8 cellular contexts compared by ENCODE assay signal in genomic region chr2:97094772-97095611, GRCh38. TPM values are rescaled to one million over a fixed set of nuclear protein-coding genes. Genes with fewer than 3 reads are reported as not detected.
DNase-seq lines count a peak whose midpoint lies in the region; ATAC-seq lines count a peak whose summit lies in the region.
"Not testable (repeated sequence)": the region's sequence is repeated elsewhere in the genome, so short reads cannot be mapped to it uniquely, and the experiment has no call there.

A gene with protein sequence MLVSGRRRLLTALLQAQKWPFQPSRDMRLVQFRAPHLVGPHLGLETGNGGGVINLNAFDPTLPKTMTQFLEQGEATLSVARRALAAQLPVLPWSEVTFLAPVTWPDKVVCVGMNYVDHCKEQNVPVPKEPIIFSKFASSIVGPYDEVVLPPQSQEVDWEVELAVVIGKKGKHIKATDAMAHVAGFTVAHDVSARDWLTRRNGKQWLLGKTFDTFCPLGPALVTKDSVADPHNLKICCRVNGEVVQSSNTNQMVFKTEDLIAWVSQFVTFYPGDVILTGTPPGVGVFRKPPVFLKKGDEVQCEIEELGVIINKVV (minus strand): TSS chr2:97094882. CDS start chr2:97091706, 3,176 bp downstream.

- peak within 1 kb of the TSS; percentile 42 for H3K56ac ChIP-seq in mesendoderm (ENCODE audit: low read length)

- H3K27me3 ChIP-seq in endocrine pancreas (ENCODE audit: control insufficient read depth, insufficient read depth, low read length); mesendoderm (ENCODE audit: insufficient read depth, low read length, poor library complexity): not testable (repeated sequence)

- H3K36me3 ChIP-seq in endocrine pancreas (ENCODE audit: control insufficient read depth, insufficient read depth, low read length); mesendoderm (ENCODE audit: control insufficient read depth, insufficient read depth, low read length): not testable (repeated sequence)

- H3K4me2 ChIP-seq in mesendoderm (ENCODE audit: low read length): peak within 1 kb of the TSS; percentile 4

- not testable (repeated sequence) for H3K4me1 ChIP-seq in endocrine pancreas (ENCODE audit: control insufficient read depth, insufficient read depth, low read length); mesendoderm (ENCODE audit: control insufficient read depth, low read depth, low read length)

- not testable (repeated sequence) for H3K27ac ChIP-seq in mesendoderm (ENCODE audit: low read depth, low read length)

- H3K23ac ChIP-seq in mesendoderm (ENCODE audit: low read length): not testable (repeated sequence)

- peak; percentile 26 for DNase-seq in CMK (ENCODE audit: low read depth)
- DNase-seq in HT-29 (ENCODE audit: low spot score): peak; percentile 58
- peak; percentile 76 for DNase-seq in OCI-M1 (lab: John Stamatoyannopoulos, UW)
- peak; percentile 89 for DNase-seq in activated CD8-positive, alpha-beta memory T cell treated with anti-CD3 and anti-CD28 coated beads, Interleukin-2, amount 50 U/mL, for 48 hours
- DNase-seq in mesendoderm: peak; percentile 81
- DNase-seq in stimulated activated CD8-positive, alpha-beta memory T cell treated with anti-CD3 and anti-CD28 coated beads, Interleukin-12 subunit alpha, Interleukin-12 subunit beta, amount 100 ng/mL, for 24 hours (ENCODE audit: extremely low read depth): peak; percentile 66

- not testable (repeated sequence) for H3K4me3 ChIP-seq in endocrine pancreas (ENCODE audit: control insufficient read depth, insufficient read depth, low read length); mesendoderm (ENCODE audit: low read length)

- not testable (repeated sequence) for H3K4ac ChIP-seq in mesendoderm (ENCODE audit: low read depth, low read length)

- H3K79me2 ChIP-seq in mesendoderm (ENCODE audit: control insufficient read depth, insufficient read depth, low read length): not testable (repeated sequence)

- peak; percentile 81 for ATAC-seq in GM21515 (IDR thresholded peaks at IDR 0.05; ENCODE audit: unreplicated experiment)

- H4K5ac ChIP-seq in mesendoderm (ENCODE audit: low read length): not testable (repeated sequence)

- H3K79me1 ChIP-seq in mesendoderm (ENCODE audit: low read length): not testable (repeated sequence)

- H2AK5ac ChIP-seq in mesendoderm (ENCODE audit: low read length): not testable (repeated sequence)

- no CpG with 5 or more reads among the region's 48 CpGs for WGBS in mesendoderm (ENCODE audit: extremely low coverage, insufficient coverage, low lambda C conversion rate)

- peak within 1 kb of the TSS; percentile 51 for H3K9ac ChIP-seq in endocrine pancreas (ENCODE audit: control insufficient read depth, insufficient read depth, low read length)
- H3K9ac ChIP-seq in mesendoderm (ENCODE audit: low read length): not testable (repeated sequence)

- not testable (repeated sequence) for H3K18ac ChIP-seq in mesendoderm (ENCODE audit: low read length)

- H2BK15ac ChIP-seq in mesendoderm (replicated peaks; ENCODE audit: low read depth): not testable (repeated sequence)

- not testable (repeated sequence) for H2BK5ac ChIP-seq in mesendoderm (ENCODE audit: low read length)

- not testable (repeated sequence) for H2BK120ac ChIP-seq in mesendoderm (ENCODE audit: low read depth, low read length)

- not testable (repeated sequence) for H3K9me3 ChIP-seq in endocrine pancreas (ENCODE audit: control insufficient read depth, low read length)

- not testable (repeated sequence) for H4K8ac ChIP-seq in mesendoderm (ENCODE audit: low read depth, low read length)

RNA-seq across cellular contexts. Expression of the gene that starts here (rescaled TPM):
- total RNA-seq in HT-29 (2014; rRNA removed; shearing (Covaris generic)): 3.3 and 4.1 TPM in 2 replicates
- 19.5 TPM for polyA plus RNA-seq in mesendoderm (2013, experiment 1 of 2)
- polyA plus RNA-seq in mesendoderm (2013, experiment 2 of 2): 19.9 TPM

Comparison
In these comparisons a context has a peak if more than half of its experiments do, and no peak if none do; other contexts are left out.
1. DNase-seq: peak in every context shown above with its lines; median percentile 89 in activated CD8-positive, alpha-beta memory T cell treated with anti-CD3 and anti-CD28 coated beads, Interleukin-2, amount 50 U/mL, for 48 hours; 81 in mesendoderm; 76 in OCI-M1; 66 in stimulated activated CD8-positive, alpha-beta memory T cell treated with anti-CD3 and anti-CD28 coated beads, Interleukin-12 subunit alpha, Interleukin-12 subunit beta, amount 100 ng/mL, for 24 hours; 58 in HT-29; 26 in CMK.